8 cellular contexts compared by ENCODE assay signal in the genomic region with DNA sequence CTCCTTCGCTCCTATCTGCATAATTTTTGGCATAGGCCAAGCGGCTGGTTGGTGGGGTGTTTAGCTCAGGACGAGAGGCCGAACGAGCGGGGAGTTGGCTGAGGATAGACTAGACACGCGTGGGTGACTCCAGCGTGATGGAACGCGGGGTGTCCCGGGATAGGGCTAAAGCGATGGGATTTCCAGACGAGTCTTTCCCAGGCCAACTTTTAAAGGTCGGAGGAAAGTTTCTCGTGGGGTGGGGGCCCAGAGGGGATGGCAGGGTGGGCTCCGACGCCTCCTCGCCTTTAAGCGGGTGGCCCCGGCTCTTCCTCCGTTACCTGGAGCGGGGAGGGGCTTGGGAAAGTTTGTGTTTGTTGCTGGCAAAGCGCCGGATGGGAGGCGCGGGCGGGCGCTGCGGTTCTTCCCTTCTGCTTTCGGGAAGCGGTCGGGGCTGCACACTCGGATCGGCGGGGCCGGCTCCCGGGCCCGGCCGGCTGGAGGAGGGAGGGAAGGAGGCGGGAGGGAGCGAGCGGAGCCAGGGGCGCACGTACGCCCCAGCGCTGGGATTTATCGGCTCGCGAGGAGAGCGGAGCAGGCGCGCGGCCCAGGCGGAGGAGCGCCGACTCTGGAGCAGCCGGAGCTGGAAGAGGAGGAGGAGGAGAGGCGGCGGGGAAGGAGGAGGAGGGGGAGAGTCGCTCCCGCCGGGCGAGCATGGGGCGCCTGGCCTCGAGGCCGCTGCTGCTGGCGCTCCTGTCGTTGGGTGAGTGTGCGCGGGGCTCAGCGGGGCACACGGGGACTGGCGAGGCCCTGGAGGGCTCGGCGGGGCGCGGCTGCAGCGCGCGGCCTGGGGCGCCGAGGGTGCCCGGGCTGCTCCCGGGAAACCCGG. TPM values are rescaled to one million over a fixed set of nuclear protein-coding genes. Genes with fewer than 3 reads are reported as not detected.
DNase-seq lines count a peak whose midpoint lies in the region; ATAC-seq and TF ChIP-seq lines count a peak whose summit lies in the region.

PTGFRN (plus strand) TSS at position 406 of the 868 bp plus-strand sequence; CDS start at position 694, 288 bp downstream.

- no peak for TF ChIP-seq CTCF in epithelial cell of esophagus (IDR thresholded peaks at IDR 0.05; ENCODE audit: insufficient read depth, low read depth, low read length, missing control alignments)

- H3K4me1 Mint-ChIP-seq in stimulated activated naive CD8-positive, alpha-beta T cell treated with anti-CD3 and anti-CD28 coated beads, Interleukin-15, Interleukin-2, amounts not matched to agents 100 ng/mL and 50 ng/mL, for 24 hours (ENCODE audit: low read depth) = peaks cover 2% of the 10 kb centered on the region

- 3 to 4% methylated on average over 37 to 49 of the region's 86 CpGs for WGBS in mesodermal cell (ENCODE audit: insufficient coverage in 2 of 2), 2 experiments

- H3K4me3 ChIP-seq in epithelial cell of esophagus (ENCODE audit: low read length) = peak within 1 kb of the TSS; percentile 85
- peak within 1 kb of the TSS; percentile 62 for H3K4me3 ChIP-seq in mesodermal cell (ENCODE audit: extremely low read depth, insufficient read depth, low read length, poor library complexity, severe bottlenecking)

- peaks cover 6% of the 10 kb centered on the region for H3K36me3 ChIP-seq in mesodermal cell (ENCODE audit: control insufficient read depth, insufficient read depth, low read length)

- peaks cover 8% of the 10 kb centered on the region for H3K27me3 Mint-ChIP-seq in stimulated activated naive CD8-positive, alpha-beta T cell treated with anti-CD3 and anti-CD28 coated beads, Interleukin-15, Interleukin-2, amounts not matched to agents 100 ng/mL and 50 ng/mL, for 24 hours

- no peaks in the 10 kb centered on the region for H3K36me3 Mint-ChIP-seq in stimulated activated naive CD8-positive, alpha-beta T cell treated with anti-CD3 and anti-CD28 coated beads, Interleukin-15, Interleukin-2, amounts not matched to agents 100 ng/mL and 50 ng/mL, for 24 hours (ENCODE audit: low read depth)

- peak within 1 kb of the TSS; percentile 29 for H3K27ac ChIP-seq in mesodermal cell (ENCODE audit: low read depth, low read length, severe bottlenecking)

- no peak for ATAC-seq in HG03139 (IDR thresholded peaks at IDR 0.05; ENCODE audit: unreplicated experiment)

- peak within 1 kb of the TSS; percentile 76 for H3K4me3 Mint-ChIP-seq in stimulated activated naive CD8-positive, alpha-beta T cell treated with anti-CD3 and anti-CD28 coated beads, Interleukin-15, Interleukin-2, amounts not matched to agents 100 ng/mL and 50 ng/mL, for 24 hours

- H3K9me3 ChIP-seq in mesodermal cell (ENCODE audit: control insufficient read depth, low read length) = no peaks in the 10 kb centered on the region

- no peaks in the 10 kb centered on the region for H3K9me3 Mint-ChIP-seq in stimulated activated naive CD8-positive, alpha-beta T cell treated with anti-CD3 and anti-CD28 coated beads, Interleukin-15, Interleukin-2, amounts not matched to agents 100 ng/mL and 50 ng/mL, for 24 hours

- H3K27ac Mint-ChIP-seq in stimulated activated naive CD8-positive, alpha-beta T cell treated with anti-CD3 and anti-CD28 coated beads, Interleukin-15, Interleukin-2, amounts not matched to agents 100 ng/mL and 50 ng/mL, for 24 hours = peak within 1 kb of the TSS; percentile 76

- DNase-seq in EL = peak; percentile 65
- DNase-seq in NCI-H146 (lab: John Stamatoyannopoulos, UW) = peak; percentile 70
- peak; percentile 75 for DNase-seq in activated CD8-positive, alpha-beta memory T cell treated with anti-CD3 and anti-CD28 coated beads for 24 hours
- peak; percentile 85 for DNase-seq in epithelial cell of esophagus (ENCODE audit: low read depth)
- DNase-seq in RPMI8226 = no peak

- H3K4me1 ChIP-seq in mesodermal cell (ENCODE audit: control insufficient read depth, insufficient read depth, low read length, poor library complexity, severe bottlenecking) = no peaks in the 10 kb centered on the region

RNA-seq across cellular contexts. Expression of gene PTGFRN, which starts in this region (rescaled TPM):
- polyA plus RNA-seq in mesodermal cell (2013, experiment 1 of 2) = 62.6 TPM
- polyA plus RNA-seq in mesodermal cell (2013, experiment 2 of 2) = 59.5 TPM
